ENCODE assay signal across 16 cellular contexts in genomic region chr12:30959110-30959710, GRCh38. TPM values are rescaled to one million over a fixed set of nuclear protein-coding genes. Genes with fewer than 3 reads are reported as not detected.
DNase-seq lines count a peak whose midpoint lies in the region; ATAC-seq and TF ChIP-seq lines count a peak whose summit lies in the region.
"Had no signal": no experiment of that assay in that cellular context is flagged by ENCODE, and none has a peak within 500 bp of the region (broad histone marks: within the 10 kb centered on the region; RNA-seq: fewer than 3 reads in every experiment).

No MANE protein-coding gene starts in this region.

- H3K4me3 ChIP-seq in osteoblast (ENCODE audit: insufficient read depth, low read length) = no peak overlapping the region
- no peak overlapping the region for H3K4me3 ChIP-seq in neuronal stem cell (ENCODE audit: low read length in 2 of 2)
- H3K4me3 ChIP-seq: A549, GM23338 had no signal

- no peak overlapping the region for H3K23ac ChIP-seq in neuronal stem cell (ENCODE audit: low read depth, low read length, poor library complexity)

- no peak overlapping the region for H4K91ac ChIP-seq in neuronal stem cell (ENCODE audit: low read depth, low read length, poor library complexity)

- no peaks in the 10 kb centered on the region for H4K20me1 ChIP-seq in osteoblast (ENCODE audit: insufficient read depth, low read length)

- H3K9me3 ChIP-seq in osteoblast (ENCODE audit: low read depth, low read length) (no peaks in the 10 kb centered on the region), neuronal stem cell (replicated peaks in 1 of 2; ENCODE audit: control insufficient read depth in 2 of 2, insufficient read depth in 1 of 2, low read depth in 1 of 2, low read length in 2 of 2) (peaks cover 0 to 2% of the 10 kb centered on the region in 2 donors)
- H3K9me3 ChIP-seq: A549, BE2C had no signal

- DNase-seq in LoVo (ENCODE audit: low spot score) = peak; percentile 20
- DNase-seq in left colon = no peak
- peak; percentile 47 for DNase-seq in osteoblast (ENCODE audit: insufficient read length, low spot score, missing footprints)
- no peak for DNase-seq in neuronal stem cell (ENCODE audit: low spot score)
- DNase-seq in HT-29 (ENCODE audit: low spot score) = no peak
- DNase-seq in epidermal melanocyte (ENCODE audit: insufficient read length, low spot score) = no peak
- DNase-seq: BE2C; CD8-positive, alpha-beta T cell; COR-L47; DMS153; DMS79 treated with DMSO at 0.1 percent for 48 hours; EL; H7 had no signal

- H2BK15ac ChIP-seq in neuronal stem cell (ENCODE audit: low read length) = no peak overlapping the region

- intact Hi-C loops in left colon (cut with DNase I, micrococcal nuclease) = no loop called here

- no CpG with 5 or more reads among the region's 16 CpGs for WGBS in neuronal stem cell (ENCODE audit: extremely low coverage in 2 of 2, insufficient read length in 2 of 2, insufficient replicate concordance in 1 of 2), 2 donors

- no peak overlapping the region for H2BK12ac ChIP-seq in neuronal stem cell (ENCODE audit: low read length)

- no peaks in the 10 kb centered on the region for H3K79me2 ChIP-seq in osteoblast (ENCODE audit: insufficient read depth, low read length)

- H3K36me3 ChIP-seq in osteoblast (ENCODE audit: insufficient read depth, low read length) (no peaks in the 10 kb centered on the region), neuronal stem cell (replicated peaks in 1 of 2; ENCODE audit: control insufficient read depth in 2 of 2, insufficient read depth in 2 of 2, low read length in 2 of 2) (peaks cover 0 to 10% of the 10 kb centered on the region in 2 donors)
- H3K36me3 ChIP-seq: BE2C had no signal

- H4K8ac ChIP-seq in neuronal stem cell (ENCODE audit: low read depth, low read length) = no peak overlapping the region

- H3K4me1 ChIP-seq in osteoblast (ENCODE audit: insufficient read depth, low read length) (no peaks in the 10 kb centered on the region), neuronal stem cell (ENCODE audit: control insufficient read depth in 2 of 2, insufficient read depth in 1 of 2, low read depth in 1 of 2, low read length in 2 of 2) (no peaks in the 10 kb centered on the region)
- H3K4me1 ChIP-seq: A549, BE2C had no signal

- H2BK120ac ChIP-seq in neuronal stem cell (ENCODE audit: low read depth, low read length) = no peak overlapping the region

- peak; percentile 36 for ATAC-seq in left colon
- ATAC-seq: A549; CD8-positive, alpha-beta T cell; GM23338 had no signal

- H3K27ac ChIP-seq in osteoblast (ENCODE audit: low read depth, low read length) (no peak overlapping the region), neuronal stem cell (replicated peaks; ENCODE audit: low read length) (no peak overlapping the region)
- H3K27ac ChIP-seq: A549, C4-2B had no signal

- H3K9ac ChIP-seq in neuronal stem cell (ENCODE audit: low read depth, low read length, poor library complexity) = no peak overlapping the region

- H3K27me3 ChIP-seq in osteoblast (ENCODE audit: insufficient read depth, low read length) = peaks cover 12% of the 10 kb centered on the region
- no peaks in the 10 kb centered on the region for H3K27me3 ChIP-seq in neuronal stem cell (ENCODE audit: control insufficient read depth in 3 of 3, insufficient read depth in 3 of 3, low read depth in 1 of 3, low read length in 3 of 3)

- no peak overlapping the region for H3K4me2 ChIP-seq in osteoblast (ENCODE audit: insufficient read depth, low read length)
- H3K4me2 ChIP-seq in neuronal stem cell (ENCODE audit: insufficient read depth, low read length, poor library complexity, severe bottlenecking) = no peak overlapping the region
- H3K4me2 ChIP-seq: A549, GM23338 had no signal

- no peak overlapping the region for H2AFZ ChIP-seq in osteoblast (ENCODE audit: low read length)
- no peak overlapping the region for H2AFZ ChIP-seq in neuronal stem cell (ENCODE audit: low read length)
- H2AFZ ChIP-seq: GM23338 had no signal

- TF ChIP-seq CTCF in osteoblast (IDR thresholded peaks at IDR 0.05; ENCODE audit: extremely low read depth, low read depth, low read length) = no peak

- no peak overlapping the region for H3K18ac ChIP-seq in neuronal stem cell (ENCODE audit: low read length)

- H3K14ac ChIP-seq in neuronal stem cell (ENCODE audit: low read length) = no peak overlapping the region

- no peaks in the 10 kb centered on the region for H3K79me1 ChIP-seq in neuronal stem cell (ENCODE audit: low read depth, low read length)

- H2BK5ac ChIP-seq in neuronal stem cell (ENCODE audit: low read length) = no peak overlapping the region

- no peak overlapping the region for H2AK5ac ChIP-seq in neuronal stem cell (ENCODE audit: low read depth, low read length)

- no peak overlapping the region for H3K4ac ChIP-seq in neuronal stem cell (ENCODE audit: low read length)

RNA-seq across cellular contexts. Expression of gene TSPAN11, which starts 32.7 kb away (rescaled TPM):
- total RNA-seq in left colon (1 to 10 TPM; 2.7 to 4.6 TPM), osteoblast (5.4 and 10.0 TPM in 2 replicates)
- 19.5 TPM for polyA plus RNA-seq in neuronal stem cell (2013, experiment 1 of 2)
- 18.4 TPM for polyA plus RNA-seq in neuronal stem cell (2013, experiment 2 of 2)
- not detected in 2 replicates for total RNA-seq in HT-29 (2014; rRNA removed; shearing (Covaris generic))
- total RNA-seq: CD8-positive, alpha-beta T cell had no signal

Comparison
In these comparisons a context has a peak if more than half of its experiments do, and no peak if none do; other contexts are left out.
1. DNase-seq: peak in LoVo (single experiment) and osteoblast (single experiment); none in left colon (0 of 2), neuronal stem cell (single experiment), HT-29 (single experiment) and epidermal melanocyte (single experiment).